Comparison of ENCODE assay signal across 18 cellular contexts in genomic region chr9:74696520-74696919, GRCh38.
A peak's percentile ranks its signal among the peaks of the same experiment; 100 is the strongest.
DNase-seq lines count a peak whose midpoint lies in the region; ATAC-seq and TF ChIP-seq lines count a peak whose summit lies in the region.
"Had no signal": no experiment of that assay in that cellular context is flagged by ENCODE, and none has a peak within 500 bp of the region (broad histone marks: within the 10 kb centered on the region; RNA-seq: fewer than 3 reads in every experiment).

No MANE protein-coding gene starts in this region.

- CTCF ChIA-PET in activated CD4-positive, alpha-beta memory T cell treated with anti-CD3 and anti-CD28 coated beads for 36 hours (lab: Charles Lee) = no interaction called here
- CTCF ChIA-PET in activated CD4-positive, alpha-beta memory T cell treated with anti-CD3 and anti-CD28 coated beads, Interleukin-2, amount 10 ng/mL, durations not matched to agents 7 days and 5 days (lab: Charles Lee) = no interaction called here
- CTCF ChIA-PET in PC-9 (lab: Charles Lee) = no interaction called here

- no peaks in the 10 kb centered on the region for H3K9me3 Mint-ChIP-seq in activated CD4-positive, alpha-beta memory T cell treated with anti-CD3 and anti-CD28 coated beads for 36 hours
- H3K9me3 Mint-ChIP-seq in activated CD4-positive, alpha-beta memory T cell treated with anti-CD3 and anti-CD28 coated beads, Interleukin-2, amount 10 ng/mL, durations not matched to agents 7 days and 5 days = no peaks in the 10 kb centered on the region
- H3K9me3 Mint-ChIP-seq in progenitor cell of endocrine pancreas (ENCODE audit: low read depth) = no peaks in the 10 kb centered on the region
- H3K9me3 Mint-ChIP-seq: activated T-helper 2 cell treated with anti-CD3 and anti-CD28 coated beads, Interferon-gamma antibody, Interleukin-2, Interleukin-4, amounts not matched to agents 10 μg/mL and 5 μg/mL and 100 μg/mL, durations not matched to agents 14 hours and 24 hours and 36 hours; neural crest cell; stimulated activated memory B cell treated with anti-CD40 and anti-IgM and Interleukin-4, amounts not matched to agents 10 μg/mL and 1 μg/mL and 100 μg/mL, for 72 hours had no signal

- peaks cover 13% of the 10 kb centered on the region for H3K27me3 Mint-ChIP-seq in activated CD4-positive, alpha-beta memory T cell treated with anti-CD3 and anti-CD28 coated beads for 36 hours
- H3K27me3 Mint-ChIP-seq in activated CD4-positive, alpha-beta memory T cell treated with anti-CD3 and anti-CD28 coated beads, Interleukin-2, amount 10 ng/mL, durations not matched to agents 7 days and 5 days = peaks cover 7% of the 10 kb centered on the region
- no peaks in the 10 kb centered on the region for H3K27me3 Mint-ChIP-seq in progenitor cell of endocrine pancreas

- TF ChIP-seq CTCF in PC-9 (conservative IDR thresholded peaks at IDR 0.05) (0 out of 2 replicates have a peak, but pooled peaks have one; percentile 15), progenitor cell of endocrine pancreas (IDR thresholded peaks at IDR 0.05; ENCODE audit: unreplicated experiment) (peak; percentile 19)

- no peaks in the 10 kb centered on the region for H3K36me3 ChIP-seq in PC-9 (ENCODE audit: low read depth)
- H3K36me3 ChIP-seq: esophagus squamous epithelium, tibial artery had no signal

- no peaks in the 10 kb centered on the region for H3F3A ChIP-seq in PC-9 (ENCODE audit: insufficient read depth, low read depth)

- H3K9me2 ChIP-seq in PC-9 (ENCODE audit: insufficient read depth) = no peaks in the 10 kb centered on the region

- no peaks in the 10 kb centered on the region for H3K4me1 ChIP-seq in PC-9 (replicated peaks; ENCODE audit: insufficient read depth)
- H3K4me1 ChIP-seq: esophagus squamous epithelium, tibial artery had no signal

- BruUV-seq in PC-9 (replicated peaks; lab: Mats Ljungman, UMichigan) = no TSS peak

- no peak overlapping the region for H3K4me3 ChIP-seq in PC-9
- H3K4me3 ChIP-seq: esophagus squamous epithelium, tibial artery had no signal

- H3K4me3 Mint-ChIP-seq in activated CD4-positive, alpha-beta memory T cell treated with anti-CD3 and anti-CD28 coated beads for 36 hours = no peak overlapping the region
- no peak overlapping the region for H3K4me3 Mint-ChIP-seq in activated CD4-positive, alpha-beta memory T cell treated with anti-CD3 and anti-CD28 coated beads, Interleukin-2, amount 10 ng/mL, durations not matched to agents 7 days and 5 days
- no peak overlapping the region for H3K4me3 Mint-ChIP-seq in progenitor cell of endocrine pancreas (ENCODE audit: low read depth)
- H3K4me3 Mint-ChIP-seq: neural crest cell; stimulated activated memory B cell treated with anti-CD40 and anti-IgM and Interleukin-4, amounts not matched to agents 10 μg/mL and 1 μg/mL and 100 μg/mL, for 72 hours had no signal

- no peaks in the 10 kb centered on the region for H3K27me3 ChIP-seq in PC-9 (ENCODE audit: insufficient read depth, low read depth)
- H3K27me3 ChIP-seq: esophagus squamous epithelium, tibial artery had no signal

- no peaks in the 10 kb centered on the region for H3K9me3 ChIP-seq in PC-9 (ENCODE audit: insufficient read depth, low read depth)
- H3K9me3 ChIP-seq: esophagus squamous epithelium, tibial artery had no signal

- no peak overlapping the region for H3K27ac ChIP-seq in PC-9
- H3K27ac ChIP-seq: esophagus squamous epithelium, tibial artery had no signal

- intact Hi-C loops in activated CD4-positive, alpha-beta memory T cell treated with anti-CD3 and anti-CD28 coated beads for 36 hours (cut with micrococcal nuclease) = no loop called here
- intact Hi-C loops in PC-9 (cut with micrococcal nuclease; ENCODE audit: unreplicated experiment) = no loop called here

- no peak overlapping the region for H2AFZ ChIP-seq in PC-9

- H3K4me2 ChIP-seq in PC-9 = no peak overlapping the region

- DNase-seq in activated CD4-positive, alpha-beta memory T cell treated with anti-CD3 and anti-CD28 coated beads for 36 hours = peak; percentile 10
- no peak for DNase-seq in activated CD4-positive, alpha-beta memory T cell treated with anti-CD3 and anti-CD28 coated beads, Interleukin-2, amount 10 ng/mL, durations not matched to agents 7 days and 5 days
- DNase-seq in PC-9 (no peak), progenitor cell of endocrine pancreas (ENCODE audit: low spot score, unreplicated experiment) (no peak), MV-4-11 (lab: John Stamatoyannopoulos, UW) (no peak), HPDE6-E6E7 (ENCODE audit: extremely low spot score) (no peak)
- DNase-seq: dermis blood vessel endothelial cell, esophagus squamous epithelium, IMR-90, NCI-H2029 treated with DMSO at 0.1 percent for 48 hours, Right ventricle myocardium superior, tibial artery had no signal

- H4K20me1 ChIP-seq in PC-9 (ENCODE audit: insufficient read depth) = no peaks in the 10 kb centered on the region

- POLR2A ChIA-PET in activated CD4-positive, alpha-beta memory T cell treated with anti-CD3 and anti-CD28 coated beads for 36 hours (lab: Charles Lee) = no interaction called here
- POLR2A ChIA-PET in activated CD4-positive, alpha-beta memory T cell treated with anti-CD3 and anti-CD28 coated beads, Interleukin-2, amount 10 ng/mL, durations not matched to agents 7 days and 5 days (lab: Charles Lee) = no interaction called here
- POLR2A ChIA-PET in PC-9 (lab: Charles Lee; ENCODE audit: unreplicated experiment) = no interaction called here

- H3K36me3 Mint-ChIP-seq in activated CD4-positive, alpha-beta memory T cell treated with anti-CD3 and anti-CD28 coated beads for 36 hours = no peaks in the 10 kb centered on the region
- no peaks in the 10 kb centered on the region for H3K36me3 Mint-ChIP-seq in activated CD4-positive, alpha-beta memory T cell treated with anti-CD3 and anti-CD28 coated beads, Interleukin-2, amount 10 ng/mL, durations not matched to agents 7 days and 5 days (ENCODE audit: low read depth)
- H3K36me3 Mint-ChIP-seq in progenitor cell of endocrine pancreas (ENCODE audit: insufficient read depth) = no peaks in the 10 kb centered on the region
- H3K36me3 Mint-ChIP-seq: stimulated activated memory B cell treated with anti-CD40 and anti-IgM and Interleukin-4, amounts not matched to agents 10 μg/mL and 1 μg/mL and 100 μg/mL, for 72 hours had no signal

- peak; percentile 49 for ATAC-seq in GM21390 (IDR thresholded peaks at IDR 0.05; ENCODE audit: unreplicated experiment)
- no peak for ATAC-seq in GM21786 (IDR thresholded peaks at IDR 0.05; ENCODE audit: unreplicated experiment)
- ATAC-seq: left lobe of liver; stimulated activated memory B cell treated with anti-CD40 and anti-IgM and Interleukin-4, amounts not matched to agents 10 μg/mL and 1 μg/mL and 100 μg/mL, for 72 hours had no signal

- H3K27ac Mint-ChIP-seq in activated CD4-positive, alpha-beta memory T cell treated with anti-CD3 and anti-CD28 coated beads for 36 hours = no peak overlapping the region
- H3K27ac Mint-ChIP-seq in activated CD4-positive, alpha-beta memory T cell treated with anti-CD3 and anti-CD28 coated beads, Interleukin-2, amount 10 ng/mL, durations not matched to agents 7 days and 5 days = no peak overlapping the region
- H3K27ac Mint-ChIP-seq in progenitor cell of endocrine pancreas = no peak overlapping the region
- H3K27ac Mint-ChIP-seq: activated T-helper 2 cell treated with anti-CD3 and anti-CD28 coated beads, Interferon-gamma antibody, Interleukin-2, Interleukin-4, amounts not matched to agents 10 μg/mL and 5 μg/mL and 100 μg/mL, durations not matched to agents 14 hours and 24 hours and 36 hours; stimulated activated memory B cell treated with anti-CD40 and anti-IgM and Interleukin-4, amounts not matched to agents 10 μg/mL and 1 μg/mL and 100 μg/mL, for 72 hours had no signal

- H3K4me1 Mint-ChIP-seq in activated CD4-positive, alpha-beta memory T cell treated with anti-CD3 and anti-CD28 coated beads for 36 hours (ENCODE audit: low read depth) = no peaks in the 10 kb centered on the region
- no peaks in the 10 kb centered on the region for H3K4me1 Mint-ChIP-seq in activated CD4-positive, alpha-beta memory T cell treated with anti-CD3 and anti-CD28 coated beads, Interleukin-2, amount 10 ng/mL, durations not matched to agents 7 days and 5 days
- H3K4me1 Mint-ChIP-seq in progenitor cell of endocrine pancreas (ENCODE audit: low read depth) = no peaks in the 10 kb centered on the region
- H3K4me1 Mint-ChIP-seq: stimulated activated memory B cell treated with anti-CD40 and anti-IgM and Interleukin-4, amounts not matched to agents 10 μg/mL and 1 μg/mL and 100 μg/mL, for 72 hours had no signal

- H3K79me2 ChIP-seq in PC-9 (ENCODE audit: low read depth) = no peaks in the 10 kb centered on the region
